ENCODE assay signal across 14 cellular contexts in genomic region chr12:93918900-93919299, GRCh38.
"Had no signal": no experiment of that assay in that cellular context is flagged by ENCODE, and none has a peak within 500 bp of the region (broad histone marks: within the 10 kb centered on the region; RNA-seq: fewer than 3 reads in every experiment).

No MANE protein-coding gene starts in this region.

- DNase-seq: activated CD4-positive, CD25-positive, alpha-beta regulatory T cell treated with anti-CD3 and anti-CD28 coated beads, Interleukin-2, amount 50 U/mL, for 72 hours; activated naive CD4-positive, alpha-beta T cell; dorsolateral prefrontal cortex; endodermal cell; erythroblast; left lung; naive thymus-derived CD8-positive, alpha-beta T cell; stimulated activated naive CD8-positive, alpha-beta T cell treated with anti-CD3 and anti-CD28 coated beads, Interleukin-15, Interleukin-2, amounts not matched to agents 100 U/mL and 50 U/mL, for 24 hours; upper lobe of left lung had no signal

- ATAC-seq: naive thymus-derived CD8-positive, alpha-beta T cell; stimulated activated naive CD8-positive, alpha-beta T cell treated with anti-CD3 and anti-CD28 coated beads, Interleukin-15, Interleukin-2, amounts not matched to agents 100 U/mL and 50 U/mL, for 24 hours had no signal

- H3K9me3 Mint-ChIP-seq: memory B cell; naive thymus-derived CD8-positive, alpha-beta T cell had no signal

- H3K9me3 ChIP-seq: left lung, right atrium auricular region, suprapubic skin, upper lobe of left lung had no signal

- H3K4me3 ChIP-seq: cardiac muscle cell, dorsolateral prefrontal cortex, left lung, right atrium auricular region, suprapubic skin, upper lobe of left lung had no signal

- H3K36me3 ChIP-seq: cardiac muscle cell, left lung, right atrium auricular region, suprapubic skin, upper lobe of left lung had no signal

- H3K27ac ChIP-seq: cardiac muscle cell, dorsolateral prefrontal cortex, left lung, suprapubic skin, upper lobe of left lung had no signal

- H3K4me3 Mint-ChIP-seq: activated T-helper 1 cell treated with anti-CD3 and anti-CD28 coated beads, Interleukin-12 subunit alpha, Interleukin-12 subunit beta, Interleukin-2, Interleukin-4 antibody, amounts not matched to agents 30 ng/mL and 10 ng/mL and 1 ng/mL, durations not matched to agents 14 hours and 24 hours and 36 hours; endodermal cell; memory B cell; naive thymus-derived CD8-positive, alpha-beta T cell had no signal

- H3K4me1 Mint-ChIP-seq: memory B cell had no signal

- H3K27ac Mint-ChIP-seq: activated T-helper 1 cell treated with anti-CD3 and anti-CD28 coated beads, Interleukin-12 subunit alpha, Interleukin-12 subunit beta, Interleukin-2, Interleukin-4 antibody, amounts not matched to agents 30 ng/mL and 10 ng/mL and 1 ng/mL, durations not matched to agents 14 hours and 24 hours and 36 hours; endodermal cell; memory B cell; naive thymus-derived CD8-positive, alpha-beta T cell had no signal

- H3K36me3 Mint-ChIP-seq: memory B cell; naive thymus-derived CD8-positive, alpha-beta T cell had no signal

- H3K27me3 ChIP-seq: cardiac muscle cell, dorsolateral prefrontal cortex, left lung, right atrium auricular region, suprapubic skin, upper lobe of left lung had no signal

- H3K4me1 ChIP-seq: left lung, suprapubic skin, upper lobe of left lung had no signal
